13 cellular contexts compared by ENCODE assay signal in the genomic region with DNA sequence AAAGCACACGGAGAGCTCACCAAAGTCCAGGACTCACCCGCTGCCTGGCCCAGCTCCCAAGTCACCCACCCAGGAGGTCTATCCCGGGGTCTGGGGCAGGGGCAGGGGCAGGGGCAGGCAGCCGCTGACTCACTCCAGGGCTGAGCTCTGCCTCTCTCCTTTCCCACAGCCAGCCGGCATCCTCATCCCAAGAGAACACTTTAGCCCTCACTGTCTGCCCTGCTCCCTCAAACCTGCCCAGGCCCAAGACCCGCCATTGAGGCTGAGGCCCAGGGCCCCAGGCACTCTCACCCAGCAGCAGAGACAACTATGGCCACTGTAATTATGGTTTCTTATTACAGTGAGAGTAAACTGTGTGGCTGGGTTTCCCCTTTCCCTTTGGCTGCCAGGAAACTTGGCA. TPM values are rescaled to one million over a fixed set of nuclear protein-coding genes. Genes with fewer than 3 reads are reported as not detected.
DNase-seq lines count a peak whose midpoint lies in the region; ATAC-seq and TF ChIP-seq lines count a peak whose summit lies in the region.
"Had no signal": no experiment of that assay in that cellular context is flagged by ENCODE, and none has a peak within 500 bp of the region (broad histone marks: within the 10 kb centered on the region; RNA-seq: fewer than 3 reads in every experiment).

No MANE protein-coding gene starts in this region.

- H3K36me3 ChIP-seq in PC-9 (ENCODE audit: low read depth) = no peaks in the 10 kb centered on the region
- H3K36me3 ChIP-seq in subcutaneous abdominal adipose tissue (ENCODE audit: control insufficient read depth in 5 of 5, insufficient read depth in 5 of 5, low read length in 5 of 5) = no peaks in the 10 kb centered on the region
- no peaks in the 10 kb centered on the region for H3K36me3 ChIP-seq in thyroid gland
- H3K36me3 ChIP-seq: neural progenitor cell had no signal

- CTCF ChIA-PET in PC-9 (lab: Charles Lee) = interaction anchor here (0.6 kb wide), 1 partner anchor 25 kb away, joined by 6 read pairs; no protein-coding TSS in a partner anchor

- no peaks in the 10 kb centered on the region for H3K36me3 Mint-ChIP-seq in activated naive CD8-positive, alpha-beta T cell treated with anti-CD3 and anti-CD28 coated beads, Interleukin-2, amount 50 U/mL, for 24 hours (ENCODE audit: low read depth)
- H3K36me3 Mint-ChIP-seq in activated naive CD8-positive, alpha-beta T cell treated with anti-CD3 and anti-CD28 coated beads for 36 hours = no peaks in the 10 kb centered on the region
- peaks cover 13% of the 10 kb centered on the region for H3K36me3 Mint-ChIP-seq in memory B cell
- H3K36me3 Mint-ChIP-seq: neural progenitor cell had no signal

- BruUV-seq in PC-9 (replicated peaks; lab: Mats Ljungman, UMichigan) = no TSS peak

- H2AFZ ChIP-seq in PC-9 = no peak overlapping the region
- H2AFZ ChIP-seq: neural progenitor cell had no signal

- no peak overlapping the region for H3K9ac ChIP-seq in subcutaneous abdominal adipose tissue (ENCODE audit: low read length in 5 of 5)
- H3K9ac ChIP-seq: neural progenitor cell had no signal

- H3K9me3 Mint-ChIP-seq in activated naive CD8-positive, alpha-beta T cell treated with anti-CD3 and anti-CD28 coated beads, Interleukin-2, amount 50 U/mL, for 24 hours = no peaks in the 10 kb centered on the region
- no peaks in the 10 kb centered on the region for H3K9me3 Mint-ChIP-seq in activated naive CD8-positive, alpha-beta T cell treated with anti-CD3 and anti-CD28 coated beads for 36 hours
- peaks cover 2% of the 10 kb centered on the region for H3K9me3 Mint-ChIP-seq in memory B cell
- H3K9me3 Mint-ChIP-seq: neural progenitor cell had no signal

- H3K4me1 Mint-ChIP-seq in activated naive CD8-positive, alpha-beta T cell treated with anti-CD3 and anti-CD28 coated beads, Interleukin-2, amount 50 U/mL, for 24 hours = peaks cover 53% of the 10 kb centered on the region
- H3K4me1 Mint-ChIP-seq in activated naive CD8-positive, alpha-beta T cell treated with anti-CD3 and anti-CD28 coated beads for 36 hours = peaks cover 18% of the 10 kb centered on the region
- H3K4me1 Mint-ChIP-seq in memory B cell = peaks cover 52% of the 10 kb centered on the region

- H3K27me3 Mint-ChIP-seq in activated naive CD8-positive, alpha-beta T cell treated with anti-CD3 and anti-CD28 coated beads, Interleukin-2, amount 50 U/mL, for 24 hours = no peaks in the 10 kb centered on the region
- no peaks in the 10 kb centered on the region for H3K27me3 Mint-ChIP-seq in activated naive CD8-positive, alpha-beta T cell treated with anti-CD3 and anti-CD28 coated beads for 36 hours
- H3K27me3 Mint-ChIP-seq in memory B cell = no peaks in the 10 kb centered on the region

- WGBS in thyroid gland, 2 donors = 90 to 95% methylated on average over 2 to 6 of the region's 6 CpGs

- no peaks in the 10 kb centered on the region for H4K20me1 ChIP-seq in PC-9 (ENCODE audit: insufficient read depth)

- POLR2A ChIA-PET in PC-9 (lab: Charles Lee; ENCODE audit: unreplicated experiment) = no interaction called here

- H3K9me3 ChIP-seq in PC-9 (ENCODE audit: insufficient read depth, low read depth) (no peaks in the 10 kb centered on the region), subcutaneous abdominal adipose tissue (ENCODE audit: control insufficient read depth in 5 of 5, low read length in 5 of 5) (no peaks in the 10 kb centered on the region), thyroid gland (no peaks in the 10 kb centered on the region)

- TF ChIP-seq POLR2A in thyroid gland (IDR thresholded peaks at IDR 0.05) = no peak

- no peak for DNase-seq in activated naive CD8-positive, alpha-beta T cell treated with anti-CD3 and anti-CD28 coated beads, Interleukin-2, amount 50 U/mL, for 24 hours
- no peak for DNase-seq in activated naive CD8-positive, alpha-beta T cell treated with anti-CD3 and anti-CD28 coated beads for 36 hours
- DNase-seq in PC-9 = no peak
- DNase-seq in memory B cell (ENCODE audit: low spot score in 2 of 2) = no peak
- no peak for DNase-seq in NCI-H1048 (lab: John Stamatoyannopoulos, UW)
- no peak for DNase-seq in thyroid gland
- DNase-seq: activated CD4-positive, alpha-beta T cell treated with anti-CD3 and anti-CD28 coated beads, Interleukin-2, amount 50 U/mL, for 1 hour; NCI-H1694; NCI-H526 treated with DMSO at 0.1 percent for 48 hours; small intestine had no signal

- H3K4me1 ChIP-seq in PC-9 (replicated peaks; ENCODE audit: insufficient read depth) (peaks cover 66% of the 10 kb centered on the region), subcutaneous abdominal adipose tissue (ENCODE audit: control insufficient read depth in 5 of 5, insufficient read depth in 5 of 5, low read length in 5 of 5) (peaks cover 14 to 75% (median 72%) of the 10 kb centered on the region in 5 donors), thyroid gland (peaks cover 52 to 67% of the 10 kb centered on the region in 2 donors)

- H3K4me3 Mint-ChIP-seq in activated naive CD8-positive, alpha-beta T cell treated with anti-CD3 and anti-CD28 coated beads, Interleukin-2, amount 50 U/mL, for 24 hours = peak overlapping the region; percentile 80
- H3K4me3 Mint-ChIP-seq in activated naive CD8-positive, alpha-beta T cell treated with anti-CD3 and anti-CD28 coated beads for 36 hours = no peak overlapping the region
- H3K4me3 Mint-ChIP-seq in memory B cell = peak overlapping the region; percentile 100
- H3K4me3 Mint-ChIP-seq: neural progenitor cell had no signal

- intact Hi-C loops in PC-9 (cut with micrococcal nuclease; ENCODE audit: unreplicated experiment) = no loop called here
- intact Hi-C loops in thyroid gland (cut with DNase I) = no loop called here

- peak overlapping the region; percentile 50 for H3K27ac Mint-ChIP-seq in activated naive CD8-positive, alpha-beta T cell treated with anti-CD3 and anti-CD28 coated beads, Interleukin-2, amount 50 U/mL, for 24 hours
- no peak overlapping the region for H3K27ac Mint-ChIP-seq in activated naive CD8-positive, alpha-beta T cell treated with anti-CD3 and anti-CD28 coated beads for 36 hours
- peak overlapping the region; percentile 96 for H3K27ac Mint-ChIP-seq in memory B cell
- H3K27ac Mint-ChIP-seq: neural progenitor cell had no signal

- TF ChIP-seq CTCF in PC-9 (conservative IDR thresholded peaks at IDR 0.05) (no peak), thyroid gland (IDR thresholded peaks at IDR 0.05) (no peak)

- H3K27me3 ChIP-seq in PC-9 (ENCODE audit: insufficient read depth, low read depth) (no peaks in the 10 kb centered on the region), subcutaneous abdominal adipose tissue (ENCODE audit: control insufficient read depth in 5 of 5, insufficient read depth in 4 of 5, low read length in 5 of 5) (no peaks in the 10 kb centered on the region), thyroid gland (no peaks in the 10 kb centered on the region)
- H3K27me3 ChIP-seq: neural progenitor cell had no signal

- H3K4me2 ChIP-seq in PC-9 = peak overlapping the region; percentile 78

- H3K27ac ChIP-seq in PC-9 = no peak overlapping the region
- H3K27ac ChIP-seq in subcutaneous abdominal adipose tissue (ENCODE audit: low read depth, low read length) = peak overlapping the region; percentile 41
- H3K27ac ChIP-seq in thyroid gland = no peak overlapping the region
- H3K27ac ChIP-seq: neural progenitor cell had no signal

- no peaks in the 10 kb centered on the region for H3K9me2 ChIP-seq in PC-9 (ENCODE audit: insufficient read depth)

- ATAC-seq in activated naive CD8-positive, alpha-beta T cell treated with anti-CD3 and anti-CD28 coated beads, Interleukin-2, amount 50 U/mL, for 24 hours = no peak
- ATAC-seq in memory B cell (ENCODE audit: low read depth) (no peak), GM21825 (IDR thresholded peaks at IDR 0.05; ENCODE audit: unreplicated experiment) (no peak)

- H3K79me2 ChIP-seq in PC-9 (ENCODE audit: low read depth) = peaks cover 28% of the 10 kb centered on the region

- H3F3A ChIP-seq in PC-9 (ENCODE audit: insufficient read depth, low read depth) = peaks cover 36% of the 10 kb centered on the region

- no peak overlapping the region for H3K4me3 ChIP-seq in PC-9
- H3K4me3 ChIP-seq in subcutaneous abdominal adipose tissue (ENCODE audit: low read depth in 1 of 5, low read length in 5 of 5) = no peak overlapping the region
- no peak overlapping the region for H3K4me3 ChIP-seq in thyroid gland (replicated peaks in 1 of 3)

RNA-seq across cellular contexts. Expression of a gene that starts 53.1 kb away (rescaled TPM):
- total RNA-seq in activated naive CD8-positive, alpha-beta T cell treated with anti-CD3 and anti-CD28 coated beads for 36 hours = 10 to 100 TPM; 20.1 to 22.2 TPM
- total RNA-seq in PC-9 (2021) (30.1 and 30.7 TPM in 2 replicates), thyroid gland (10 to 100 TPM; 37.1 to 48.3 (median 38.9) TPM)
